ENCODE assay signal across 9 cellular contexts in the genomic region with DNA sequence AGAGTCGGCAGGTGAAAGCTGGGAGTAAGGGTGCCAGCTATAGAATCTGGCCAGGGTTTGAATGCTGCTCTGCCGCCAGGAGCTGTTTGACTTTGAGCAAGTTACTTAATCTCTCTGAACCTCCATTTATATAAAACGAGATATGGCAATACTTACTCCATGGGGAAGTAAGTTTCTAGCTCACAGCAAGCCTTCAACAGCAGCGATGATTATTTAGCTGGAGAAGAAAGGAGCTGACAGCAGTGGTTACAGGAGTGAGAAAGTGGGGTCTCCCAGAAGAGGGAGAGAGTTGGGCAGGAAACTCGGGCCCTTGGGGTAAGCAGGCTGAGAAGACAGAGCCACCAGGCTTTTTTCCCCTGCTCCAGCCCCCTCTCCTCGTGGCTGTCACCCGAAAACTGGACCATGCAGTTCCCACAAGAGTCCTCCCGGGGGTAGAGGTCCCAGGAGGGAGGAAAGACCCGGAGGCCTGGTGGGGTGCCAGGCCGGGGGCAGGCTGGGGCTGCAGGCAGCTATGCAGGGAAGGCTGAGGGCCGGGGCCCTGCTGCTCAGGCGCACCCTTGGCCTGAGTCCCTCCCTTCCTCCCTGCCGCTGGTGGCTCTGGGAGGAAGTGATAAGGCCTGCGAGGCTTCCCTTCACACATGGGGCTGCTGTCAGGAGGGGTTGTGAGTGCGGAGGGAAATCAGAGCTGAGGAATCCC. TPM values are rescaled to one million over a fixed set of nuclear protein-coding genes. Genes with fewer than 3 reads are reported as not detected.
DNase-seq lines count a peak whose midpoint lies in the region; ATAC-seq, FAIRE-seq and TF ChIP-seq lines count a peak whose summit lies in the region.
"Had no signal": no experiment of that assay in that cellular context is flagged by ENCODE, and none has a peak within 500 bp of the region (broad histone marks: within the 10 kb centered on the region; RNA-seq: fewer than 3 reads in every experiment).

No MANE protein-coding gene starts in this region.

- H4K20me1 ChIP-seq in BLaER1 (no peaks in the 10 kb centered on the region), H1 (replicated peaks in 1 of 2; ENCODE audit: control insufficient read depth in 1 of 2, insufficient read depth in 2 of 2, low read length in 2 of 2) (no peaks in the 10 kb centered on the region)

- no peak for TF ChIP-seq POLR2A in H1 (IDR thresholded peaks at IDR 0.05; ENCODE audit: control extremely low read depth in 1 of 2, low read depth in 2 of 2, low read length in 2 of 2)

- no peak overlapping the region for H2BK120ac ChIP-seq in H1 (replicated peaks; ENCODE audit: low read depth, low read length)

- H3K27ac ChIP-seq in BLaER1, result peak overlapping the region; percentile 80
- H3K27ac ChIP-seq in H1 (ENCODE audit: low read depth, low read length), result no peak overlapping the region
- peak overlapping the region; percentile 68 for H3K27ac ChIP-seq in naive thymus-derived CD4-positive, alpha-beta T cell (ENCODE audit: low read depth, low read length)

- no peaks in the 10 kb centered on the region for H3K23me2 ChIP-seq in H1 (ENCODE audit: low read depth, low read length)

- no peak overlapping the region for H3K18ac ChIP-seq in H1 (ENCODE audit: extremely low read depth, low read length)

- POLR2A ChIA-PET in H1 (lab: Charles Lee; ENCODE audit: partially characterized antibody), result interaction anchor here (0.6 to 2.0 kb wide), 5 partner anchors 10 to 25 kb away, joined by 3 to 9 read pairs (median 3); no protein-coding TSS in a partner anchor
- POLR2A ChIA-PET in naive thymus-derived CD4-positive, alpha-beta T cell (lab: Charles Lee), result interaction anchor here (0.5 to 3.5 kb wide), 11 partner anchors 9 to 500 kb away, joined by 3 to 33 read pairs (median 5); partner anchors contain the start of gene ABCB8

- no peak overlapping the region for H3K4ac ChIP-seq in H1 (replicated peaks; ENCODE audit: insufficient read length, low read depth, low read length)

- H3K4me2 ChIP-seq in BLaER1 (peak overlapping the region; percentile 88), H1 (ENCODE audit: insufficient read depth in 1 of 2, low read depth in 2 of 2, low read length in 2 of 2) (no peak overlapping the region)

- H3K27ac Mint-ChIP-seq in naive thymus-derived CD4-positive, alpha-beta T cell, result peak overlapping the region; percentile 31 to 87 (median 63)

- H2AFZ ChIP-seq in H1 (ENCODE audit: low read length), result no peak overlapping the region

- H2BK20ac ChIP-seq in H1 (ENCODE audit: low read length), result peak overlapping the region; percentile 80; the same call in 1 of the 2 replicates

- H3K9me3 Mint-ChIP-seq in naive thymus-derived CD4-positive, alpha-beta T cell, result peaks cover 0 to 28% (median 20%) of the 10 kb centered on the region in 11 donors

- H2BK15ac ChIP-seq in H1 (ENCODE audit: low read length), result 0 out of 2 replicates have a peak overlapping the region, but pooled peaks have one; percentile 18

- peak overlapping the region; percentile 21 to 75 (median 64) for H3K4me3 Mint-ChIP-seq in naive thymus-derived CD4-positive, alpha-beta T cell

- no peak overlapping the region for H2BK12ac ChIP-seq in H1 (ENCODE audit: low read depth, low read length)

- H4K91ac ChIP-seq in H1 (replicated peaks; ENCODE audit: insufficient read length, low read length), result peak overlapping the region; percentile 49

- peaks cover 1 to 16% (median 8%) of the 10 kb centered on the region in 5 donors for H3K36me3 Mint-ChIP-seq in naive thymus-derived CD4-positive, alpha-beta T cell

- no peak for FAIRE-seq in H1 (lab: Jason Lieb, UNC)

- H3K36me3 ChIP-seq in BLaER1, result peaks cover 15% of the 10 kb centered on the region
- H3K36me3 ChIP-seq in H1 (ENCODE audit: control insufficient read depth in 2 of 4, insufficient read depth in 4 of 4, low read length in 3 of 4), result no peaks in the 10 kb centered on the region
- H3K36me3 ChIP-seq in naive thymus-derived CD4-positive, alpha-beta T cell (ENCODE audit: control insufficient read depth in 2 of 3, insufficient read depth in 3 of 3, low read length in 3 of 3), result no peaks in the 10 kb centered on the region

- H4K5ac ChIP-seq in H1 (ENCODE audit: insufficient read length, low read depth, low read length), result no peak overlapping the region

- WGBS in H1 (ENCODE audit: extremely low coverage in 1 of 2, insufficient coverage in 1 of 2, insufficient read length in 1 of 2, insufficient replicate concordance in 2 of 2, low coverage in 1 of 2, low lambda C conversion rate in 2 of 2, missing lambda C conversion rate in 1 of 2), 2 experiments, result 91% methylated on average over 10 of the region's 15 CpGs; no CpG with 5 or more reads in 1 of the 2 experiments

- H2AK5ac ChIP-seq in H1 (ENCODE audit: low read depth, low read length), result no peak overlapping the region

- peak overlapping the region; percentile 67 for H3K9ac ChIP-seq in BLaER1
- H3K9ac ChIP-seq in H1 (replicated peaks in 1 of 4; ENCODE audit: extremely low read depth in 1 of 4, low read depth in 3 of 4, low read length in 3 of 4), result no peak overlapping the region

- no peak for TF ChIP-seq CTCF in H1 (IDR thresholded peaks at IDR 0.05; ENCODE audit: control extremely low read depth in 1 of 3, insufficient read depth in 1 of 3, low read depth in 1 of 3, low read length in 3 of 3)
- no peak for TF ChIP-seq CTCF in GM10266 (IDR thresholded peaks at IDR 0.05; ENCODE audit: control insufficient read depth, insufficient read depth, low read depth, missing control alignments)

- H3K79me2 ChIP-seq in H1 (ENCODE audit: control insufficient read depth in 1 of 2, insufficient read depth in 2 of 2, low read length in 2 of 2), result no peaks in the 10 kb centered on the region

- CTCF ChIA-PET in H1 (lab: Charles Lee; ENCODE audit: partially characterized antibody), result interaction anchor here (0.6 to 7.6 kb wide), 14 partner anchors 8 to 767 kb away, joined by 3 to 142 read pairs (median 6); no protein-coding TSS in a partner anchor
- CTCF ChIA-PET in naive thymus-derived CD4-positive, alpha-beta T cell (lab: Charles Lee), result interaction anchor here (0.6 to 3.1 kb wide), 13 partner anchors 9 to 116 kb away, joined by 3 to 20 read pairs (median 4); partner anchors contain the start of gene ABCB8

- H3K4me3 ChIP-seq in BLaER1 (peak overlapping the region; percentile 55), H1 (ENCODE audit: extremely low read depth in 1 of 4, insufficient read depth in 2 of 4, low read depth in 3 of 4, low read length in 4 of 4) (no peak overlapping the region)
- H3K4me3 ChIP-seq in naive thymus-derived CD4-positive, alpha-beta T cell (ENCODE audit: low read length), result peak overlapping the region; percentile 29

- H4K8ac ChIP-seq in H1 (ENCODE audit: extremely low read depth, insufficient read depth, low read length), result no peak overlapping the region; the same call in 1 of the 2 replicates

- no peak overlapping the region for H3K14ac ChIP-seq in H1 (ENCODE audit: insufficient read length)

- no peak overlapping the region for H3K56ac ChIP-seq in H1 (replicated peaks; ENCODE audit: insufficient read length, low read depth, low read length)

- TF ChIP-seq EP300 in H1 (IDR thresholded peaks at IDR 0.05; ENCODE audit: borderline replicate concordance in 1 of 2, low read depth in 2 of 2, low read length in 2 of 2), result no peak

- DNase-seq in Kasumi-1 (lab: John Stamatoyannopoulos, UW) (peak; percentile 89 to 90), H1 (ENCODE audit: low read depth in 1 of 2, low spot score in 2 of 2) (no peak), hepatic stellate cell (ENCODE audit: low spot score) (no peak), NCI-H446 (lab: John Stamatoyannopoulos, UW) (no peak), GM10266 (ENCODE audit: extremely low spot score) (no peak), NCI-H226 (no peak)
- DNase-seq in naive thymus-derived CD4-positive, alpha-beta T cell, result peak in 2 of 9 donors; percentile 33 to 37
- DNase-seq: foreskin fibroblast had no signal

- no peak overlapping the region for H3K23ac ChIP-seq in H1 (ENCODE audit: insufficient read length)

- H3K79me1 ChIP-seq in H1 (ENCODE audit: low read depth, low read length), result no peaks in the 10 kb centered on the region

- H3K4me1 Mint-ChIP-seq in naive thymus-derived CD4-positive, alpha-beta T cell, result peaks cover 19 to 60% (median 43%) of the 10 kb centered on the region in 7 donors

- TF ChIP-seq RAD21 in H1 (IDR thresholded peaks at IDR 0.05 in 1 of 2, conservative IDR thresholded peaks at IDR 0.05 in 1 of 2; ENCODE audit: low read depth in 2 of 2, low read length in 2 of 2), result no peak

- H3K4me1 ChIP-seq in BLaER1 (peaks cover 61% of the 10 kb centered on the region), H1 (replicated peaks in 1 of 4; ENCODE audit: control insufficient read depth in 3 of 4, insufficient read depth in 4 of 4, low read length in 3 of 4) (peaks cover 4 to 23% (median 14%) of the 10 kb centered on the region in 4 experiments)
- H3K4me1 ChIP-seq in naive thymus-derived CD4-positive, alpha-beta T cell (ENCODE audit: control insufficient read depth in 2 of 2, insufficient read depth in 2 of 2, low read length in 2 of 2), result peaks cover 3 to 50% of the 10 kb centered on the region in 2 donors

- peaks cover 18% of the 10 kb centered on the region for H3K9me3 ChIP-seq in BLaER1
- H3K9me3 ChIP-seq in H1 (ENCODE audit: insufficient read depth in 2 of 2, low read depth in 1 of 2, low read length in 1 of 2), result no peaks in the 10 kb centered on the region
- H3K9me3 ChIP-seq in naive thymus-derived CD4-positive, alpha-beta T cell (ENCODE audit: control insufficient read depth in 2 of 3, low read length in 3 of 3), result peaks cover 0 to 20% (median 15%) of the 10 kb centered on the region in 3 experiments

- H3K27me3 ChIP-seq in BLaER1 (no peaks in the 10 kb centered on the region), H1 (replicated peaks in 1 of 4; ENCODE audit: control insufficient read depth in 3 of 4, extremely low read depth in 1 of 4, insufficient read depth in 3 of 4, low read length in 3 of 4) (no peaks in the 10 kb centered on the region)
- no peaks in the 10 kb centered on the region for H3K27me3 ChIP-seq in naive thymus-derived CD4-positive, alpha-beta T cell (ENCODE audit: control insufficient read depth in 2 of 2, insufficient read depth in 2 of 2, low read length in 2 of 2)

- peak; percentile 65 for ATAC-seq in naive thymus-derived CD4-positive, alpha-beta T cell

- H2BK5ac ChIP-seq in H1 (ENCODE audit: low read depth, low read length), result peak overlapping the region; percentile 52; the same call in 1 of the 2 replicates

- H3K27me3 Mint-ChIP-seq in naive thymus-derived CD4-positive, alpha-beta T cell, result peaks cover 0 to 3% (median 0%) of the 10 kb centered on the region in 5 donors

- intact Hi-C loops in naive thymus-derived CD4-positive, alpha-beta T cell (cut with micrococcal nuclease), result loop anchor here in 1 of 2 donors (1.0 kb wide), 1 partner anchor 19 kb away; no protein-coding TSS in a partner anchor

RNA-seq across cellular contexts. Expression of gene NOS3, which starts 3.5 kb away (rescaled TPM):
- 4.4 and 4.7 TPM in 2 replicates for total RNA-seq in H1 (2021; fragmentation: NEBNext Ultra II Directional; extraction: Animal tissue kit (Norgen Biotek cat#: 25700))
- 16.2 and 20.9 TPM in 2 replicates for polyA plus RNA-seq in H1 (2011; rRNA removed)
- polyA plus RNA-seq in H1 (2011; cell fraction: cytosol; rRNA removed), result 8.1 TPM
- polyA plus RNA-seq in H1 (2011; cell fraction: nucleus; rRNA removed), result 12.6 TPM
- polyA plus RNA-seq in H1 (2012, experiment 1 of 2), result 4.2 to 10.6 TPM (median 8.1 TPM) in 4 replicates
- 5.2 TPM for polyA plus RNA-seq in H1 (2012, experiment 2 of 2)
- polyA plus RNA-seq in H1 (2013, experiment 1 of 2), result 4.2 TPM
- polyA plus RNA-seq in H1 (2013, experiment 2 of 2), result 3.5 TPM
- 5.4 and 6.9 TPM in 2 replicates for polyA minus RNA-seq in H1 (2011; rRNA and poly(A)+ RNA removed)
- polyA minus RNA-seq in H1 (2011; cell fraction: cytosol; rRNA and poly(A)+ RNA removed), result 7.7 TPM
- 10.1 TPM for polyA minus RNA-seq in H1 (2011; cell fraction: nucleus; rRNA and poly(A)+ RNA removed)
- 10 to 100 TPM in 1 of 5 experiments, 1 to 10 TPM in 4; 2.8 to 19.1 (median 7.9) TPM for total RNA-seq in naive thymus-derived CD4-positive, alpha-beta T cell
- polyA plus RNA-seq in naive thymus-derived CD4-positive, alpha-beta T cell, result 10 to 100 TPM in 1 of 2 donors, 1 to 10 TPM in 1; 4.6 to 12.7 TPM

RNA-seq across cellular contexts. Expression of gene KCNH2, which starts 16.2 kb away (rescaled TPM):
- total RNA-seq in H1 (2021; fragmentation: NEBNext Ultra II Directional; extraction: Animal tissue kit (Norgen Biotek cat#: 25700)), result 7.7 and 8.0 TPM in 2 replicates
- polyA plus RNA-seq in H1 (2011; rRNA removed), result 15.0 and 20.5 TPM in 2 replicates
- 13.4 TPM for polyA plus RNA-seq in H1 (2011; cell fraction: cytosol; rRNA removed)
- 23.6 TPM for polyA plus RNA-seq in H1 (2011; cell fraction: nucleus; rRNA removed)
- polyA plus RNA-seq in H1 (2012, experiment 1 of 2), result 5.5 to 12.1 TPM (median 10.4 TPM) in 4 replicates
- polyA plus RNA-seq in H1 (2012, experiment 2 of 2), result 7.6 TPM
- polyA plus RNA-seq in H1 (2013, experiment 1 of 2), result 7.6 TPM
- 7.2 TPM for polyA plus RNA-seq in H1 (2013, experiment 2 of 2)
- 8.9 and 10.2 TPM in 2 replicates for polyA minus RNA-seq in H1 (2011; rRNA and poly(A)+ RNA removed)
- polyA minus RNA-seq in H1 (2011; cell fraction: cytosol; rRNA and poly(A)+ RNA removed), result 9.5 TPM
- polyA minus RNA-seq in H1 (2011; cell fraction: nucleus; rRNA and poly(A)+ RNA removed), result 7.0 TPM
- total RNA-seq in naive thymus-derived CD4-positive, alpha-beta T cell, result 1 to 10 TPM in 4 of 5 experiments, under 1 TPM in 1; 0.56 to 4.9 (median 3.2) TPM
- 1 to 10 TPM; 3.0 to 5.2 TPM for polyA plus RNA-seq in naive thymus-derived CD4-positive, alpha-beta T cell

RNA-seq across cellular contexts. Expression of gene ATG9B, which starts 30.0 kb away (rescaled TPM):
- total RNA-seq in H1 (2021; fragmentation: NEBNext Ultra II Directional; extraction: Animal tissue kit (Norgen Biotek cat#: 25700)), result 2.3 and 2.6 TPM in 2 replicates
- polyA plus RNA-seq in H1 (2011; rRNA removed), result 1.4 and 2.7 TPM in 2 replicates
- polyA plus RNA-seq in H1 (2011; cell fraction: cytosol; rRNA removed), result 2.7 TPM
- 6.4 TPM for polyA plus RNA-seq in H1 (2011; cell fraction: nucleus; rRNA removed)
- 2.7 to 4.3 TPM (median 3.1 TPM) in 4 replicates for polyA plus RNA-seq in H1 (2012, experiment 1 of 2)
- 0.79 TPM for polyA plus RNA-seq in H1 (2012, experiment 2 of 2)
- 1.7 TPM for polyA plus RNA-seq in H1 (2013, experiment 1 of 2)
- 1.8 TPM for polyA plus RNA-seq in H1 (2013, experiment 2 of 2)
- polyA minus RNA-seq in H1 (2011; rRNA and poly(A)+ RNA removed), result 0.19 and 0.51 TPM in 2 replicates
- polyA minus RNA-seq in H1 (2011; cell fraction: cytosol; rRNA and poly(A)+ RNA removed), result 0.88 TPM
- 0.60 TPM for polyA minus RNA-seq in H1 (2011; cell fraction: nucleus; rRNA and poly(A)+ RNA removed)
- 10 to 100 TPM; 11.3 to 46.6 (median 20.9) TPM for total RNA-seq in naive thymus-derived CD4-positive, alpha-beta T cell
- polyA plus RNA-seq in naive thymus-derived CD4-positive, alpha-beta T cell, result 10 to 100 TPM; 27.0 to 49.4 TPM

RNA-seq across cellular contexts. Expression of gene ABCB8, which starts 34.0 kb away (rescaled TPM):
- total RNA-seq in H1 (2021; fragmentation: NEBNext Ultra II Directional; extraction: Animal tissue kit (Norgen Biotek cat#: 25700)), result 22.2 and 27.0 TPM in 2 replicates
- polyA plus RNA-seq in H1 (2011; rRNA removed), result 17.7 and 26.0 TPM in 2 replicates
- polyA plus RNA-seq in H1 (2011; cell fraction: cytosol; rRNA removed), result 16.7 TPM
- polyA plus RNA-seq in H1 (2011; cell fraction: nucleus; rRNA removed), result 52.2 TPM
- polyA plus RNA-seq in H1 (2012, experiment 1 of 2), result 14.8 to 21.8 TPM (median 19.6 TPM) in 4 replicates
- polyA plus RNA-seq in H1 (2012, experiment 2 of 2), result 15.8 TPM
- 16.5 TPM for polyA plus RNA-seq in H1 (2013, experiment 1 of 2)
- polyA plus RNA-seq in H1 (2013, experiment 2 of 2), result 15.7 TPM
- polyA minus RNA-seq in H1 (2011; rRNA and poly(A)+ RNA removed), result 17.2 and 19.5 TPM in 2 replicates
- polyA minus RNA-seq in H1 (2011; cell fraction: cytosol; rRNA and poly(A)+ RNA removed), result 12.2 TPM
- polyA minus RNA-seq in H1 (2011; cell fraction: nucleus; rRNA and poly(A)+ RNA removed), result 28.9 TPM
- total RNA-seq in naive thymus-derived CD4-positive, alpha-beta T cell, result 10 to 100 TPM; 59.7 to 88.0 (median 76.6) TPM
- polyA plus RNA-seq in naive thymus-derived CD4-positive, alpha-beta T cell, result 10 to 100 TPM; 13.8 to 18.6 TPM

RNA-seq across cellular contexts. Expression of gene ASIC3, which starts 54.0 kb away (rescaled TPM):
- 1.4 and 1.9 TPM in 2 replicates for total RNA-seq in H1 (2021; fragmentation: NEBNext Ultra II Directional; extraction: Animal tissue kit (Norgen Biotek cat#: 25700))
- 1.6 and 4.3 TPM in 2 replicates for polyA plus RNA-seq in H1 (2011; rRNA removed)
- polyA plus RNA-seq in H1 (2011; cell fraction: cytosol; rRNA removed), result 2.6 TPM
- 17.4 TPM for polyA plus RNA-seq in H1 (2011; cell fraction: nucleus; rRNA removed)
- polyA plus RNA-seq in H1 (2012, experiment 1 of 2), result 3.1 to 5.6 TPM (median 4.2 TPM) in 4 replicates
- 2.4 TPM for polyA plus RNA-seq in H1 (2012, experiment 2 of 2)
- polyA plus RNA-seq in H1 (2013, experiment 1 of 2), result 0.87 TPM
- polyA plus RNA-seq in H1 (2013, experiment 2 of 2), result 0.74 TPM
- 0.27 and 0.88 TPM in 2 replicates for polyA minus RNA-seq in H1 (2011; rRNA and poly(A)+ RNA removed)
- polyA minus RNA-seq in H1 (2011; cell fraction: cytosol; rRNA and poly(A)+ RNA removed), result 0.73 TPM
- polyA minus RNA-seq in H1 (2011; cell fraction: nucleus; rRNA and poly(A)+ RNA removed), result 2.1 TPM
- 10 to 100 TPM in 4 of 5 experiments, 1 to 10 TPM in 1; 6.7 to 17.7 (median 13.7) TPM for total RNA-seq in naive thymus-derived CD4-positive, alpha-beta T cell
- polyA plus RNA-seq in naive thymus-derived CD4-positive, alpha-beta T cell, result not detected

Comparison
In these comparisons a context has a peak if more than half of its experiments do, and no peak if none do; other contexts are left out.
1. H3K4me3 ChIP-seq: peak in BLaER1 (single experiment) and naive thymus-derived CD4-positive, alpha-beta T cell (single experiment); none in H1 (0 of 4).
2. DNase-seq: peak in Kasumi-1 (2 of 2); none in H1 (0 of 2), hepatic stellate cell (single experiment), NCI-H446 (0 of 2), GM10266 (single experiment) and NCI-H226 (single experiment).